1 cellular context compared by ENCODE assay signal in genomic region chr20:58538752-58539151, GRCh38.
TF ChIP-seq lines count a peak whose summit lies in the region.

No MANE protein-coding gene starts in this region.

TF ChIP-seq in K562, 482 proteins besides CTCF, POLR2A, EP300 and RAD21:
- no peak for TF ChIP-seq HNRNPL (IDR thresholded peaks at IDR 0.05; ENCODE audit: low read depth, low read length)
- 0 out of 2 replicates have a peak, but pooled peaks have one; percentile 12 for TF ChIP-seq FOSL1 (tag; conservative IDR thresholded peaks at IDR 0.05)
TF ChIP-seq in K562: peak in this region for 1.
